Comparison of ENCODE assay signal across 9 cellular contexts in genomic region chr21:26148071-26148470, GRCh38. TPM values are rescaled to one million over a fixed set of nuclear protein-coding genes. Genes with fewer than 3 reads are reported as not detected.
DNase-seq lines count a peak whose midpoint lies in the region; ATAC-seq, FAIRE-seq and TF ChIP-seq lines count a peak whose summit lies in the region.
"Had no signal": no experiment of that assay in that cellular context is flagged by ENCODE, and none has a peak within 500 bp of the region (broad histone marks: within the 10 kb centered on the region; RNA-seq: fewer than 3 reads in every experiment).

No MANE protein-coding gene starts in this region.

- peaks cover 33% of the 10 kb centered on the region for H3K4me1 Mint-ChIP-seq in chondrocyte (ENCODE audit: low read depth)

- no peaks in the 10 kb centered on the region for H3K9me3 Mint-ChIP-seq in chondrocyte (ENCODE audit: low read depth)
- H3K9me3 Mint-ChIP-seq: activated CD4-positive, alpha-beta memory T cell treated with anti-CD3 and anti-CD28 coated beads, Interleukin-2, amount 10 ng/mL, durations not matched to agents 7 days and 5 days had no signal

- H3K4me3 ChIP-seq in HUES64 (ENCODE audit: low read length) (no peak overlapping the region), lower lobe of right lung (no peak overlapping the region)

- TF ChIP-seq CTCF in chondrocyte (IDR thresholded peaks at IDR 0.05) (no peak), lower lobe of right lung (IDR thresholded peaks at IDR 0.05) (no peak), GM13977 (IDR thresholded peaks at IDR 0.05; ENCODE audit: extremely low read depth, insufficient read depth, missing control alignments) (no peak)

- peaks cover 46% of the 10 kb centered on the region for H3K4me1 ChIP-seq in HUES64 (ENCODE audit: insufficient read depth, low read length)
- H3K4me1 ChIP-seq in lower lobe of right lung, result peaks cover 18% of the 10 kb centered on the region

- peaks cover 27% of the 10 kb centered on the region for H3K36me3 ChIP-seq in HUES64 (ENCODE audit: insufficient read depth, low read length)
- H3K36me3 ChIP-seq in lower lobe of right lung, result no peaks in the 10 kb centered on the region

- H3K4me3 Mint-ChIP-seq in chondrocyte (ENCODE audit: unreplicated experiment), result no peak overlapping the region
- H3K4me3 Mint-ChIP-seq: activated CD4-positive, alpha-beta memory T cell treated with anti-CD3 and anti-CD28 coated beads, Interleukin-2, amount 10 ng/mL, durations not matched to agents 7 days and 5 days had no signal

- H3K27me3 Mint-ChIP-seq in chondrocyte (ENCODE audit: low read depth), result no peaks in the 10 kb centered on the region
- H3K27me3 Mint-ChIP-seq: activated CD4-positive, alpha-beta memory T cell treated with anti-CD3 and anti-CD28 coated beads, Interleukin-2, amount 10 ng/mL, durations not matched to agents 7 days and 5 days had no signal

- 34% methylated on average over 2 of the region's 2 CpGs for WGBS in HUES64

- in situ Hi-C loops in GM13977 (cut with MboI; ENCODE audit: low pct_unique_long_range_greater_than_20kb, low sequenced_read_pairs, unreplicated experiment), result no loop called here

- no peak for FAIRE-seq in GM19239 (lab: Jason Lieb, UNC)

- H3K36me3 Mint-ChIP-seq in chondrocyte (ENCODE audit: low read depth), result no peaks in the 10 kb centered on the region

- no peaks in the 10 kb centered on the region for H3K9me3 ChIP-seq in HUES64 (ENCODE audit: insufficient read depth, low read depth, low read length)
- no peaks in the 10 kb centered on the region for H3K9me3 ChIP-seq in lower lobe of right lung

- peak overlapping the region; percentile 92 for H3K27ac Mint-ChIP-seq in chondrocyte (ENCODE audit: unreplicated experiment)
- H3K27ac Mint-ChIP-seq: activated CD4-positive, alpha-beta memory T cell treated with anti-CD3 and anti-CD28 coated beads, Interleukin-2, amount 10 ng/mL, durations not matched to agents 7 days and 5 days had no signal

- no peaks in the 10 kb centered on the region for H3K27me3 ChIP-seq in HUES64 (ENCODE audit: insufficient read depth, low read length)
- H3K27me3 ChIP-seq in lower lobe of right lung (ENCODE audit: low read depth), result no peaks in the 10 kb centered on the region

- no peak overlapping the region for H3K9ac ChIP-seq in HUES64 (ENCODE audit: low read depth, low read length)

- intact Hi-C loops in lower lobe of right lung (cut with DNase I), result no loop called here

- ATAC-seq in lower lobe of right lung (peak; percentile 68 to 79), GM21381 (IDR thresholded peaks at IDR 0.05; ENCODE audit: unreplicated experiment) (no peak)

- H3K27ac ChIP-seq in HUES64 (ENCODE audit: low read depth, low read length), result peak overlapping the region; percentile 75
- peak overlapping the region; percentile 9 for H3K27ac ChIP-seq in lower lobe of right lung

- DNase-seq in AG08395 (ENCODE audit: low spot score) (peak; percentile 51), chondrocyte (ENCODE audit: low spot score) (no peak), lower lobe of right lung (no peak), GM19239 (ENCODE audit: insufficient read length, low spot score) (no peak), midbrain (lab: John Stamatoyannopoulos, UW) (no peak), GM13977 (ENCODE audit: low spot score) (no peak)
- DNase-seq: activated CD4-positive, alpha-beta memory T cell treated with anti-CD3 and anti-CD28 coated beads, Interleukin-2, amount 10 ng/mL, durations not matched to agents 7 days and 5 days had no signal

RNA-seq across cellular contexts. Expression of gene APP, which starts 22.5 kb away (rescaled TPM):
- 335 TPM for polyA plus RNA-seq in HUES64 (2013, experiment 1 of 2)
- 380 TPM for polyA plus RNA-seq in HUES64 (2013, experiment 2 of 2)
- total RNA-seq in chondrocyte, result 441 to 540 TPM (median 442 TPM) in 3 replicates
- total RNA-seq in lower lobe of right lung, result 358 TPM
